In the genomic region with DNA sequence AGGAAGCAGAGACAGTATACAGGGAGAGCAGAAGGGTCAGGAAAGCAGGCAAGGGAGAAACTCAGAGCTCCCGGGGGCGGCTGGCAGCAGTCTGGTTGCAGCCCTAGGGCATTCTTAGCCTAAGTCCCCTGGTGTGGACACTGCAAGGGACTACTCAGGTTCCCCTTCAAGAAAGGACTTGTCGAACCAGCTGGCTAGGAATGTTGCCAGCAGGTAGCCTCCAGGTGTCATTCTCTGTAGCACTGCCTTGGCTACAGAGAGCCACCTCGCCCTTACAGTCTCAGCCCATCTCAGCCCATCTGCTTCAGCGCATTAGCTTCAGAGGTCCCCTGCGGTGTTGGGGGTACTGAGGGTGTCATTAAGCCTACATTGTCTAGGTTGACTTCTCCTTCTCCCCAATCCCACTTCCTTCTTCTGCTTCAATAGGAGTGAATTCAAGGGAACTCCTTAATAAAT, we compare ENCODE assay signal across 10 cellular contexts. TPM values are rescaled to one million over a fixed set of nuclear protein-coding genes. Genes with fewer than 3 reads are reported as not detected.
DNase-seq lines count a peak whose midpoint lies in the region; ATAC-seq and TF ChIP-seq lines count a peak whose summit lies in the region.
"Had no signal": no experiment of that assay in that cellular context is flagged by ENCODE, and none has a peak within 500 bp of the region (broad histone marks: within the 10 kb centered on the region; RNA-seq: fewer than 3 reads in every experiment).

No MANE protein-coding gene starts in this region.

- H3K9me3 ChIP-seq in Loucy (ENCODE audit: insufficient read depth, low read depth, low read length): no peaks in the 10 kb centered on the region
- no peaks in the 10 kb centered on the region for H3K9me3 ChIP-seq in naive thymus-derived CD4-positive, alpha-beta T cell (ENCODE audit: control insufficient read depth in 2 of 3, low read length in 3 of 3)
- H3K9me3 ChIP-seq: A549 had no signal

- no peaks in the 10 kb centered on the region for H3K27me3 ChIP-seq in Loucy (ENCODE audit: insufficient read depth, low read length, poor library complexity, severe bottlenecking)
- H3K27me3 ChIP-seq in naive thymus-derived CD4-positive, alpha-beta T cell (ENCODE audit: control insufficient read depth in 2 of 2, insufficient read depth in 2 of 2, low read length in 2 of 2): no peaks in the 10 kb centered on the region

- H3K4me3 ChIP-seq in Loucy (ENCODE audit: low read length, poor library complexity, severe bottlenecking): peak overlapping the region; percentile 20
- H3K4me3 ChIP-seq in naive thymus-derived CD4-positive, alpha-beta T cell (ENCODE audit: low read length): peak overlapping the region; percentile 40
- H3K4me3 ChIP-seq: A549 had no signal

- no peaks in the 10 kb centered on the region for H3K9me3 Mint-ChIP-seq in naive thymus-derived CD4-positive, alpha-beta T cell

- POLR2A ChIA-PET in naive thymus-derived CD4-positive, alpha-beta T cell (lab: Charles Lee): interaction anchor here (0.7 to 16.2 kb wide), 10 partner anchors 9 to 380 kb away, joined by 3 to 617 read pairs (median 6); partner anchors contain the start of genes TMSB10 and TRABD2A

- H4K20me1 ChIP-seq in Loucy (ENCODE audit: insufficient read depth, low read length, poor library complexity, severe bottlenecking): no peaks in the 10 kb centered on the region

- H3K27ac Mint-ChIP-seq in naive thymus-derived CD4-positive, alpha-beta T cell: peak overlapping the region; percentile 53 to 99 (median 93)

- DNase-seq in DMS53 (lab: John Stamatoyannopoulos, UW) (peak; percentile 47), DMS53 treated with DMSO at 0.1 percent for 48 hours (lab: John Stamatoyannopoulos, UW; ENCODE audit: unreplicated experiment) (no peak)
- peak; percentile 48 to 54 for DNase-seq in activated T-cell treated with anti-CD3 and anti-CD28 coated beads, Interleukin-2, amount 50 U/mL, for 48 hours
- DNase-seq in naive thymus-derived CD4-positive, alpha-beta T cell: peak in 1 of 9 donors; percentile 21
- DNase-seq: erythroblast had no signal

- no peak for TF ChIP-seq CTCF in Loucy (conservative IDR thresholded peaks at IDR 0.05; ENCODE audit: low read length)

- peak overlapping the region; percentile 57 for H3K9ac ChIP-seq in Loucy (ENCODE audit: low read depth, low read length, poor library complexity, severe bottlenecking)

- H3K27me3 Mint-ChIP-seq in naive thymus-derived CD4-positive, alpha-beta T cell: no peaks in the 10 kb centered on the region

- H3K4me1 ChIP-seq in Loucy (ENCODE audit: insufficient read depth, low read length, poor library complexity, severe bottlenecking): peaks cover 34% of the 10 kb centered on the region
- H3K4me1 ChIP-seq in naive thymus-derived CD4-positive, alpha-beta T cell (ENCODE audit: control insufficient read depth in 2 of 2, insufficient read depth in 2 of 2, low read length in 2 of 2): peaks cover 40 to 45% of the 10 kb centered on the region in 2 donors

- H2AFZ ChIP-seq in Loucy (ENCODE audit: low read length): peak overlapping the region; percentile 78

- peak overlapping the region; percentile 47 to 82 (median 71) for H3K4me3 Mint-ChIP-seq in naive thymus-derived CD4-positive, alpha-beta T cell

- peak; percentile 21 for ATAC-seq in naive thymus-derived CD4-positive, alpha-beta T cell
- no peak for ATAC-seq in GM18909 (IDR thresholded peaks at IDR 0.05; ENCODE audit: poor library complexity, unreplicated experiment)
- no peak for ATAC-seq in GM21367 (IDR thresholded peaks at IDR 0.05; ENCODE audit: unreplicated experiment)
- ATAC-seq in GM18519 (IDR thresholded peaks at IDR 0.05; ENCODE audit: low FRiP score, unreplicated experiment): no peak

- intact Hi-C loops in naive thymus-derived CD4-positive, alpha-beta T cell (cut with micrococcal nuclease): loop anchor here in 1 of 2 donors (1.0 kb wide), 2 partner anchors 11 to 12 kb away; partner anchors contain the start of gene TMSB10

- H3K27ac ChIP-seq in naive thymus-derived CD4-positive, alpha-beta T cell (ENCODE audit: low read depth, low read length): peak overlapping the region; percentile 77

- CTCF ChIA-PET in naive thymus-derived CD4-positive, alpha-beta T cell (lab: Charles Lee): interaction anchor here (0.9 to 3.3 kb wide), 6 partner anchors 10 to 190 kb away, joined by 3 to 21 read pairs (median 6); partner anchors contain the start of gene TMSB10

- H3K9me2 ChIP-seq in Loucy (replicated peaks; ENCODE audit: low read depth, low read length): no peaks in the 10 kb centered on the region

- H3K4me1 Mint-ChIP-seq in naive thymus-derived CD4-positive, alpha-beta T cell: peaks cover 42 to 70% (median 63%) of the 10 kb centered on the region in 7 donors

- H3F3A ChIP-seq in Loucy (ENCODE audit: low read depth): no peaks in the 10 kb centered on the region; the same call in 1 of the 2 replicates

- H3K36me3 ChIP-seq in Loucy (ENCODE audit: insufficient read depth, low read length): no peaks in the 10 kb centered on the region
- no peaks in the 10 kb centered on the region for H3K36me3 ChIP-seq in naive thymus-derived CD4-positive, alpha-beta T cell (ENCODE audit: control insufficient read depth in 2 of 3, insufficient read depth in 3 of 3, low read length in 3 of 3)

- H3K4me2 ChIP-seq in Loucy (ENCODE audit: low read depth, low read length, poor library complexity, severe bottlenecking): peak overlapping the region; percentile 69
- H3K4me2 ChIP-seq: A549 had no signal

- peaks cover 0 to 5% (median 0%) of the 10 kb centered on the region in 5 donors for H3K36me3 Mint-ChIP-seq in naive thymus-derived CD4-positive, alpha-beta T cell

- H3K79me2 ChIP-seq in Loucy (ENCODE audit: insufficient read depth, low read length): no peaks in the 10 kb centered on the region

RNA-seq across cellular contexts. Expression of gene TMSB10, which starts 11.3 kb away (rescaled TPM):
- total RNA-seq in naive thymus-derived CD4-positive, alpha-beta T cell: 1,000 to 10,000 TPM; 1,492 to 5,756 (median 1,578) TPM
- 1,000 to 10,000 TPM; 6,721 to 8,256 TPM for polyA plus RNA-seq in naive thymus-derived CD4-positive, alpha-beta T cell

RNA-seq across cellular contexts. Expression of gene TRABD2A, which starts 13.3 kb away (rescaled TPM):
- 100 to 1,000 TPM in 4 of 5 experiments, 10 to 100 TPM in 1; 75.0 to 288 (median 182) TPM for total RNA-seq in naive thymus-derived CD4-positive, alpha-beta T cell
- 100 to 1,000 TPM; 119 to 204 TPM for polyA plus RNA-seq in naive thymus-derived CD4-positive, alpha-beta T cell
